In the genomic region with DNA sequence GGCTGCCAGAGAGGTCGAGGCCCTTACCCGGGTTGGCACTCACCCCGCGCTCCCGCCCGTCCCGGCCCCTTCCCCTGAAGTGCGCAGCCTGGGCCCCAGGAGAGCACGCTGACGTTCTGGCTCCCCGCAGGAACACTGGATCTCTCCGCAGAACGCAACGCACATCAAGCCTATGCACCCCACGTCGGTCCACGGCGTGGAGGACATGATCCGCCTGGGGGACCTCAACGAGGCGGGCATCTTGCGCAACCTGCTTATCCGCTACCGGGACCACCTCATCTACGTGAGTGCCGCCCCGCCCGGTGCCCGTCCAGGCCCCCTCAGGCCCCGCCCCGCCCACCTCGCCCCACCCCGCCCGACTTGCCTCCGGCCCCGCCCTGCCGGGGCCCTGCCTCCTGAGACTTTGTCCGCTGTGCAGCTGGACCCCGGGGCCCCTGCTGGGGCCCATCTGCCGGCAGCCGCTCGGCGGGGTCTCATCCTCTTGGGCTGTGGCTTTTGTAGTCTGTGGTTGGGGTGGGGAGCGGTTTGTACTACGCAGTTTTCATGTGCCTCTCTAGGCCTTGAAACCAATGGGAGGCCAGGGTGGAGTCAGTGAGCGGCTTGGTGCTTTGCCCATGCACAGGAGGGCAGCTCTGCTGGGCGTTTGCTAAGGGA, we compare ENCODE assay signal across 9 cellular contexts. TPM values are rescaled to one million over a fixed set of nuclear protein-coding genes. Genes with fewer than 3 reads are reported as not detected.
DNase-seq lines count a peak whose midpoint lies in the region; ATAC-seq and TF ChIP-seq lines count a peak whose summit lies in the region.
"Had no signal": no experiment of that assay in that cellular context is flagged by ENCODE, and none has a peak within 500 bp of the region (broad histone marks: within the 10 kb centered on the region; RNA-seq: fewer than 3 reads in every experiment).

No MANE protein-coding gene starts in this region.

- 25% methylated on average over 47 of the region's 47 CpGs for WGBS in right cardiac atrium
- WGBS in stomach, 5 donors = 10 to 16% (median 15%) methylated on average over 17 to 47 of the region's 47 CpGs

- TF ChIP-seq CTCF in stomach (IDR thresholded peaks at IDR 0.05) = no peak

- peak; percentile 35 for DNase-seq in stimulated activated CD4-positive, alpha-beta T cell treated with anti-CD3 and anti-CD28 coated beads, Interleukin-15, amount 100 ng/mL, for 24 hours
- DNase-seq in stimulated activated CD4-positive, alpha-beta T cell treated with anti-CD3 and anti-CD28 coated beads, Interleukin-12 subunit alpha, Interleukin-12 subunit beta, amount 100 ng/mL, for 4 hours = no peak
- peak; percentile 12 for DNase-seq in activated T-cell treated with anti-CD3 and anti-CD28 coated beads for 48 hours (ENCODE audit: low read depth)
- peak in 2 of 3 donors; percentile 57 to 66 for DNase-seq in right cardiac atrium
- peak; percentile 44 for DNase-seq in stomach
- no peak for DNase-seq in OCI-M1 (lab: John Stamatoyannopoulos, UW)
- DNase-seq in Kasumi-1 (lab: John Stamatoyannopoulos, UW) = no peak

- intact Hi-C loops in right cardiac atrium (cut with DNase I) = no loop called here
- intact Hi-C loops in stomach (cut with DNase I; ENCODE audit: low total_unique reads) = no loop called here

- H3K36me3 ChIP-seq in stomach = no peaks in the 10 kb centered on the region

- no peak for TF ChIP-seq EP300 in stomach (IDR thresholded peaks at IDR 0.05)

- H3K27me3 ChIP-seq in right cardiac atrium (ENCODE audit: control insufficient read depth, insufficient read depth) (no peaks in the 10 kb centered on the region), stomach (peaks cover 0 to 24% (median 0%) of the 10 kb centered on the region in 3 donors)

- H3K9me3 ChIP-seq in right cardiac atrium (ENCODE audit: control insufficient read depth, low read length) = no peaks in the 10 kb centered on the region
- H3K9me3 ChIP-seq in stomach = no peaks in the 10 kb centered on the region

- TF ChIP-seq POLR2A in stomach (IDR thresholded peaks at IDR 0.05) = no peak

- ATAC-seq in right cardiac atrium (peak; percentile 23 to 28), GM18909 (IDR thresholded peaks at IDR 0.05; ENCODE audit: poor library complexity, unreplicated experiment) (no peak)

- H3K27ac ChIP-seq in right cardiac atrium (ENCODE audit: low read length) (no peak overlapping the region), stomach (peak overlapping the region in 1 of 5 donors; percentile 13)

- H3K4me1 ChIP-seq in right cardiac atrium (ENCODE audit: control insufficient read depth, insufficient read depth, low read length) (peaks cover 3% of the 10 kb centered on the region), stomach (peaks cover 0 to 28% (median 9%) of the 10 kb centered on the region in 4 donors)

- peak overlapping the region; percentile 21 for H3K4me3 ChIP-seq in right cardiac atrium (ENCODE audit: low read length)
- peak overlapping the region; percentile 28 to 43 (median 36) for H3K4me3 ChIP-seq in stomach

RNA-seq across cellular contexts. Expression of a gene that starts 19.7 kb away (rescaled TPM):
- total RNA-seq in right cardiac atrium = 1 to 10 TPM; 5.7 to 8.6 (median 6.8) TPM
- polyA plus RNA-seq in right cardiac atrium = 2.4 TPM
- 10 to 100 TPM in 1 of 5 donors, 1 to 10 TPM in 4; 2.6 to 29.2 (median 4.8) TPM for total RNA-seq in stomach
- polyA plus RNA-seq in stomach = 1 to 10 TPM; 1.4 to 4.0 (median 2.3) TPM

RNA-seq across cellular contexts. Expression of a gene that starts 45.2 kb away (rescaled TPM):
- total RNA-seq in right cardiac atrium (not detected), stomach (10 to 100 TPM in 3 of 5 donors, 1 to 10 TPM in 1, not detected in 1; 2.6 to 63.7 (median 28.3) TPM)
- polyA plus RNA-seq in right cardiac atrium (not detected), stomach (1 to 10 TPM in 1 of 3 donors, not detected in 2; 1.1 TPM)
- total RNA-seq: T-helper 2 cell treated with Interferon-gamma antibody and Interleukin-4, amounts not matched to agents 100 ng/mL and 5 ng/mL, for 36 hours had no signal

Comparison
In these comparisons a context has a peak if more than half of its experiments do, and no peak if none do; other contexts are left out.
1. DNase-seq: peak in stimulated activated CD4-positive, alpha-beta T cell treated with anti-CD3 and anti-CD28 coated beads, Interleukin-15, amount 100 ng/mL, for 24 hours (single experiment), activated T-cell treated with anti-CD3 and anti-CD28 coated beads for 48 hours (single experiment), right cardiac atrium (2 of 3) and stomach (single experiment); none in stimulated activated CD4-positive, alpha-beta T cell treated with anti-CD3 and anti-CD28 coated beads, Interleukin-12 subunit alpha, Interleukin-12 subunit beta, amount 100 ng/mL, for 4 hours (single experiment), OCI-M1 (single experiment) and Kasumi-1 (0 of 2).